In genomic region chr18:11309172-11309571, GRCh38 we compare ENCODE assay signal across 9 cellular contexts.
DNase-seq lines count a peak whose midpoint lies in the region; ATAC-seq and TF ChIP-seq lines count a peak whose summit lies in the region.
"Had no signal": no experiment of that assay in that cellular context is flagged by ENCODE, and none has a peak within 500 bp of the region (broad histone marks: within the 10 kb centered on the region; RNA-seq: fewer than 3 reads in every experiment).

No MANE protein-coding gene starts in this region.

- no peaks in the 10 kb centered on the region for H3K36me3 ChIP-seq in left ventricle myocardium inferior

- no peak overlapping the region for H3K27ac ChIP-seq in left ventricle myocardium inferior (replicated peaks)

- TF ChIP-seq CTCF in HFF-Myc (IDR thresholded peaks at IDR 0.05; ENCODE audit: low read depth, low read length, missing control alignments) = peak; percentile 31
- TF ChIP-seq CTCF in left ventricle myocardium inferior (IDR thresholded peaks at IDR 0.05; ENCODE audit: borderline replicate concordance) = no peak

- ATAC-seq in HG03280 (IDR thresholded peaks at IDR 0.05; ENCODE audit: unreplicated experiment) = no peak
- no peak for ATAC-seq in GM19395 (IDR thresholded peaks at IDR 0.05; ENCODE audit: unreplicated experiment)

- DNase-seq in EH (ENCODE audit: low read depth) = peak; percentile 27
- no peak for DNase-seq in HFF-Myc (ENCODE audit: extremely low read depth, low read depth)
- peak; percentile 43 for DNase-seq in RPMI8226
- peak; percentile 7 for DNase-seq in left kidney (ENCODE audit: low read depth, low spot score)
- no peak for DNase-seq in stimulated activated CD4-positive, alpha-beta T cell treated with anti-CD3 and anti-CD28 coated beads, Interleukin-15, amount 100 ng/mL, for 24 hours
- DNase-seq in left ventricle myocardium inferior = no peak
- DNase-seq: NCI-H2081 treated with DMSO at 0.1 percent for 48 hours had no signal

- no peaks in the 10 kb centered on the region for H3K9me3 ChIP-seq in left ventricle myocardium inferior (replicated peaks)

- intact Hi-C loops in left ventricle myocardium inferior (cut with micrococcal nuclease) = loop anchor here (5.0 kb wide), 1 partner anchor 207 kb away; no protein-coding TSS in a partner anchor

- H3K4me1 ChIP-seq in left ventricle myocardium inferior = peaks cover 2% of the 10 kb centered on the region

- no peaks in the 10 kb centered on the region for H3K27me3 ChIP-seq in left ventricle myocardium inferior (ENCODE audit: low read depth)

- H3K4me3 ChIP-seq in HFF-Myc (replicated peaks; ENCODE audit: low read depth, low read length) (no peak overlapping the region), left ventricle myocardium inferior (no peak overlapping the region)

Comparison
In these comparisons a context has a peak if more than half of its experiments do, and no peak if none do; other contexts are left out.
1. DNase-seq: peak in EH (single experiment), RPMI8226 (single experiment) and left kidney (single experiment); none in HFF-Myc (single experiment), stimulated activated CD4-positive, alpha-beta T cell treated with anti-CD3 and anti-CD28 coated beads, Interleukin-15, amount 100 ng/mL, for 24 hours (single experiment) and left ventricle myocardium inferior (single experiment).